In the genomic region with DNA sequence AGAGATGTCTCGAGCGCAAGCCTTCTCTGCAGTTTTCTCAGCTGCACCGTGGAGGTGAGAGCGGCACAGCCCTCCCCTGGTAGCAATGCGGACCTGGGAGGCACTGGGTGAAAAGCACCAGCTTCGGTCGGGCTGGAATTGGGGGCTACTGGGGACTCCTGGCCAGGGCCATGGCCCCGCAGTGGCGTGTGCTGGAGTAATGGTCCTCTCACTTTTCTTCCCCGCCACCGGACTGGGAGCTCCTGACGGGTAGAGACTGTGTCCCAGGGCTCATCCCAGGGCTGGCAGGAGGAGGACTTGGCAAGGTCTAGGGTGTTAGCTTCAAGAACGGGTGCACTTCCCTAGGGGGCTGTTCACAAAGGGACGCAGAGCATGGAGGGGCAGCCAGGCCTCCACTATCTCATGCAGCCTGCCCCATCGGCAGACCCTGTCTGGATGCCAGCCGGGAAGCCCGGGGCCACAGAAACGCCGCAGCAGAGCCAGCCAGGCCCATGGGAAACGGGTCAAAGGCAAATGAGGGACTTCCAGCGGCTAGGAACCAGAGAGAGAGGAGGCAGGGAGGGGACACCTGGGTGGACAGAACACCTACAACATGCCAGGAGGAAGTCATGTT, we compare ENCODE assay signal across 20 cellular contexts.
"Had no signal": no experiment of that assay in that cellular context is flagged by ENCODE, and none has a peak within 500 bp of the region (broad histone marks: within the 10 kb centered on the region; RNA-seq: fewer than 3 reads in every experiment).

No MANE protein-coding gene starts in this region.

- H3K27ac ChIP-seq: SJSA1, SK-N-MC had no signal

- H3K36me3 ChIP-seq: SJSA1 had no signal

- DNase-seq: KBM-7, NCI-H1092, NCI-H1105 treated with DMSO at 0.1 percent for 48 hours, NCI-H1417 treated with DMSO at 0.1 percent for 48 hours, NCI-H187, NCI-H2029, NCI-H2081 treated with DMSO at 0.1 percent for 48 hours, NCI-H2171, NCI-H226, NCI-H446, NCI-H510A, NCI-H524 treated with DMSO at 0.1 percent for 48 hours, NCI-H69, NCI-H774, Right ventricle myocardium superior, RPMI8226, SIG-M5 had no signal

- H3K9me3 ChIP-seq: SJSA1 had no signal

- FAIRE-seq: RCC 7860 had no signal

- H3K4me3 ChIP-seq: SJSA1, SK-N-MC had no signal

- H3K4me1 ChIP-seq: SJSA1 had no signal
